ENCODE assay signal across 1 cellular context in the genomic region with DNA sequence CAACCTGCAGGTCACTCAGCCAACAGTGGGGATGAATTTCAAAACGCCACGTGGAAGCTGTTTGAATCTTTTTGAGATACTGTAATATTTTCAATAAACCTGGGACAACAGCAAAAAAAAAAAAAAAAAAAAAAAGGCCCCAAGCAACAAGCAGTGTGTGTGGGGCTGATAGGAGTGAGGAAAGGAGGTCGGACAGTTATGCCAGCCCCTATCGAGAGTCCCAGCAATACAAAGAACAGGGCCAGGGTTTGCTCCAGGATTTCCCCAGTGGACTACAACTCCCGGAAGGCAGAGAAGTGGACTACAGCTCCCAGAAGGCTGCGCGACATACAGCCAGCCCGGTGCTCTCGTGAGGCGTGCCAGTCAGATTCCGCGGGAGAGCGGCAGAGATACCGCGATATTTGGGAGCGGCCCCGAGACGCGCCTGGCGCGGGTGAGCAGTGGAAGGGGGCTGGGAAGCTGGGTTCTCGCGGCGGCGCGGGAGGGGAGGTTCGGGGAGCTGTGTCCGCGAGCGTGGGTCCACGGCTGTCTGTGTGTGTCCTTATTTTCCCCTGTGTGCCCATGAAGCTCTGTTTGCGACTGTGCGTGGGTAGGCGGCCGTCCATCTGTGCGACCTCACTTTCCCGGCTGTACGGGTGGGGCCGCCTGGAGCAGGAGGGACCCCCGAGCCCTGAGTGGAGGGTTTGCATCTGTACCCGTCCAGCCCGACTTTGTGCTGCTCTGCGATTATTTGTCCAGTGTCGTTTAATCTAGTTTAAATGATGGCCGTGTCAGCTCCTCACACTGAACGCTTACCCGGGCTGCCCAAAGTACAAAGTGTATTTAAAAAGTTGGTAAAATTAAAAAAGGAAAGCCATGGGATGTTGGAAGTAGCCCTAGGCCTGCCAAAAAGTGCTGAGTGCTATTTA.
TF ChIP-seq lines count a peak whose summit lies in the region.

A gene with protein sequence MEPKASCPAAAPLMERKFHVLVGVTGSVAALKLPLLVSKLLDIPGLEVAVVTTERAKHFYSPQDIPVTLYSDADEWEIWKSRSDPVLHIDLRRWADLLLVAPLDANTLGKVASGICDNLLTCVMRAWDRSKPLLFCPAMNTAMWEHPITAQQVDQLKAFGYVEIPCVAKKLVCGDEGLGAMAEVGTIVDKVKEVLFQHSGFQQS (plus strand): TSS at position 397 of the 908 bp plus-strand sequence. CDS start 4,729 bp downstream, outside the sequence.

TF ChIP-seq in H1, 55 proteins besides CTCF, POLR2A, EP300 and RAD21:
- no peak for TF ChIP-seq NANOG (IDR thresholded peaks at IDR 0.05; ENCODE audit: insufficient read depth, low read depth, low read length, poor library complexity, severe bottlenecking)
- peak; percentile 94 for TF ChIP-seq SIX5 (IDR thresholded peaks at IDR 0.05; ENCODE audit: low read depth, low read length)
- TF ChIP-seq SIN3A (conservative IDR thresholded peaks at IDR 0.05 in 1 of 2, IDR thresholded peaks at IDR 0.05 in 1 of 2; ENCODE audit: low read depth in 1 of 2, low read length in 2 of 2), result peak; percentile 11 to 69; a peak in 1 of 4 replicates
- TF ChIP-seq TEAD4 (IDR thresholded peaks at IDR 0.05; ENCODE audit: low read depth, low read length), result peak; percentile 61; the same call in 1 of the 2 replicates
- TF ChIP-seq NRF1 (IDR thresholded peaks at IDR 0.05; ENCODE audit: low read depth, low read length), result no peak
- TF ChIP-seq ASH2L (IDR thresholded peaks at IDR 0.05; ENCODE audit: low read length), result peak; percentile 78
- no peak for TF ChIP-seq CHD1 (IDR thresholded peaks at IDR 0.05; ENCODE audit: low read depth, low read length)
- TF ChIP-seq CHD2 (IDR thresholded peaks at IDR 0.05; ENCODE audit: low read length), result peak; percentile 99
- no peak for TF ChIP-seq SP2 (IDR thresholded peaks at IDR 0.05; ENCODE audit: low read length)
- peak; percentile 96 for TF ChIP-seq BRCA1 (IDR thresholded peaks at IDR 0.05; ENCODE audit: low read depth, low read length)
- peak; percentile 73 for TF ChIP-seq CREB1 (IDR thresholded peaks at IDR 0.05)
- TF ChIP-seq KDM4A (IDR thresholded peaks at IDR 0.05; ENCODE audit: low read depth, low read length, severe bottlenecking), result peak; percentile 93
- peak; percentile 97 for TF ChIP-seq POLR2AphosphoS5 (IDR thresholded peaks at IDR 0.05; ENCODE audit: low read depth, low read length)
- TF ChIP-seq RBBP5 (IDR thresholded peaks at IDR 0.05; ENCODE audit: borderline replicate concordance, low read depth, low read length), result peak; percentile 62; the same call in 1 of the 2 replicates
- peak; percentile 7; the same call in 1 of the 2 replicates for TF ChIP-seq YY1 (IDR thresholded peaks at IDR 0.05; ENCODE audit: low read depth, low read length)
- no peak for TF ChIP-seq CBX8 (IDR thresholded peaks at IDR 0.05; ENCODE audit: borderline replicate concordance, low read depth, low read length)
- TF ChIP-seq HDAC2 (IDR thresholded peaks at IDR 0.05; ENCODE audit: borderline replicate concordance in 1 of 2, low read depth in 2 of 2, low read length in 2 of 2), result peak in 1 of 2 experiments; percentile 64; a peak in 1 of 4 replicates
- TF ChIP-seq SP1 (IDR thresholded peaks at IDR 0.05; ENCODE audit: low read depth, low read length), result no peak
- TF ChIP-seq TBP (IDR thresholded peaks at IDR 0.05; ENCODE audit: low read depth, low read length), result peak; percentile 75; the same call in 1 of the 2 replicates
- TF ChIP-seq, protein P1, sequence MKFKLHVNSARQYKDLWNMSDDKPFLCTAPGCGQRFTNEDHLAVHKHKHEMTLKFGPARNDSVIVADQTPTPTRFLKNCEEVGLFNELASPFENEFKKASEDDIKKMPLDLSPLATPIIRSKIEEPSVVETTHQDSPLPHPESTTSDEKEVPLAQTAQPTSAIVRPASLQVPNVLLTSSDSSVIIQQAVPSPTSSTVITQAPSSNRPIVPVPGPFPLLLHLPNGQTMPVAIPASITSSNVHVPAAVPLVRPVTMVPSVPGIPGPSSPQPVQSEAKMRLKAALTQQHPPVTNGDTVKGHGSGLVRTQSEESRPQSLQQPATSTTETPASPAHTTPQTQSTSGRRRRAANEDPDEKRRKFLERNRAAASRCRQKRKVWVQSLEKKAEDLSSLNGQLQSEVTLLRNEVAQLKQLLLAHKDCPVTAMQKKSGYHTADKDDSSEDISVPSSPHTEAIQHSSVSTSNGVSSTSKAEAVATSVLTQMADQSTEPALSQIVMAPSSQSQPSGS (IDR thresholded peaks at IDR 0.05; ENCODE audit: low read length), result peak; percentile 66; the same call in 1 of the 2 replicates
- TF ChIP-seq TAF7 (optimal IDR thresholded peaks at IDR 0.05; ENCODE audit: borderline replicate concordance, low read depth, low read length), result peak; percentile 55
- no peak for TF ChIP-seq JUND (IDR thresholded peaks at IDR 0.05; ENCODE audit: low read length)
- TF ChIP-seq RFX5 (IDR thresholded peaks at IDR 0.05; ENCODE audit: borderline replicate concordance, low read depth, low read length), result no peak
- TF ChIP-seq PHF8 (conservative IDR thresholded peaks at IDR 0.05; ENCODE audit: low read depth, low read length), result peak; percentile 99
- TF ChIP-seq TAF1 (IDR thresholded peaks at IDR 0.05; ENCODE audit: low read depth, low read length), result peak; percentile 92
- TF ChIP-seq, protein P2, sequence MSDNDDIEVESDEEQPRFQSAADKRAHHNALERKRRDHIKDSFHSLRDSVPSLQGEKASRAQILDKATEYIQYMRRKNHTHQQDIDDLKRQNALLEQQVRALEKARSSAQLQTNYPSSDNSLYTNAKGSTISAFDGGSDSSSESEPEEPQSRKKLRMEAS (IDR thresholded peaks at IDR 0.05), result peak; percentile 50
- TF ChIP-seq CTBP2 (IDR thresholded peaks at IDR 0.05; ENCODE audit: borderline replicate concordance, insufficient read depth, insufficient read length, low read length), result no peak
